15 cellular contexts compared by ENCODE assay signal in the genomic region with DNA sequence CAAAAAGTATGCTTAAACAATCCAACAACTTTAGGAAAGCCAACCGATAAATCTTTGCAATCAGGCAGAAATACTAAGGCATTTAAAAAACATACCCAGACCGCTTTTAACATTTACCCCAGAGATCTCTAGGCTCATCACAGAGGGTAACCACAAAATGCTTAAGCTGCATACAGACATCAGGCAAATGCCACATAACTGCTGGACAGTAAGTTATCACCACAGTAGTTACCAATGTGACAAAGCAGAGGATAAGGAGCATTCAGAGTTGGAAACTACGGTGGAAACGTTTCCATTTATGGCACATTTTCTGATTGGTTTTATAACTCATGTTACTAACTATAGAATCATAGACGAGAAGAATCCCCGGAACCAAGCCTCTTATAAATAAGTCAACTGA.
DNase-seq lines count a peak whose midpoint lies in the region; ATAC-seq, FAIRE-seq and TF ChIP-seq lines count a peak whose summit lies in the region.
"Had no signal": no experiment of that assay in that cellular context is flagged by ENCODE, and none has a peak within 500 bp of the region (broad histone marks: within the 10 kb centered on the region; RNA-seq: fewer than 3 reads in every experiment).

No MANE protein-coding gene starts in this region.

- peaks cover 13% of the 10 kb centered on the region; the same call in 1 of the 2 replicates for H3K9me1 ChIP-seq in IMR-90 (ENCODE audit: insufficient read depth, low read length)

- peak; percentile 44 for ATAC-seq in IMR-90 (ENCODE audit: low read depth)
- ATAC-seq in stimulated activated naive CD8-positive, alpha-beta T cell treated with anti-CD3 and anti-CD28 coated beads, Interleukin-15, amount 100 ng/mL, for 72 hours = no peak
- ATAC-seq: activated CD4-positive, alpha-beta T cell treated with anti-CD3 and anti-CD28 coated beads for 36 hours had no signal

- CTCF ChIA-PET in IMR-90 (lab: Yijun Ruan, JAX) = no interaction called here

- H2BK20ac ChIP-seq in IMR-90 (ENCODE audit: low read depth, low read length) = no peak overlapping the region

- peaks cover 23 to 85% of the 10 kb centered on the region in 2 experiments for H3K79me1 ChIP-seq in IMR-90 (ENCODE audit: low read depth in 1 of 2, low read length in 2 of 2)

- no peaks in the 10 kb centered on the region for H3K27me3 Mint-ChIP-seq in stimulated activated naive CD8-positive, alpha-beta T cell treated with anti-CD3 and anti-CD28 coated beads, Interleukin-15, amount 100 ng/mL, for 72 hours
- H3K27me3 Mint-ChIP-seq: activated CD4-positive, alpha-beta T cell treated with anti-CD3 and anti-CD28 coated beads for 36 hours; CD4-positive, CD25-positive, alpha-beta regulatory T cell had no signal

- H3K36me3 ChIP-seq in IMR-90 (ENCODE audit: control insufficient read depth, insufficient read depth, low read length) (no peaks in the 10 kb centered on the region), kidney (ENCODE audit: control insufficient read depth in 1 of 2, insufficient read depth in 2 of 2, low read length in 2 of 2) (no peaks in the 10 kb centered on the region)

- dilution Hi-C loops in IMR-90 (cut with HindIII; ENCODE audit: low sequenced_read_pairs, unreplicated experiment) = no loop called here

- H3K27ac Mint-ChIP-seq in stimulated activated naive CD8-positive, alpha-beta T cell treated with anti-CD3 and anti-CD28 coated beads, Interleukin-15, amount 100 ng/mL, for 72 hours = peak overlapping the region; percentile 6 to 22
- H3K27ac Mint-ChIP-seq: activated CD4-positive, alpha-beta T cell treated with anti-CD3 and anti-CD28 coated beads for 36 hours had no signal

- peaks cover 93% of the 10 kb centered on the region for H4K20me1 ChIP-seq in IMR-90 (ENCODE audit: insufficient read depth, low read length)

- H4K8ac ChIP-seq in IMR-90 (ENCODE audit: low read depth in 2 of 2, low read length in 2 of 2) = no peak overlapping the region

- no peak overlapping the region for H4K91ac ChIP-seq in IMR-90 (ENCODE audit: insufficient read depth, low read depth, low read length)

- no peak overlapping the region for H2AK9ac ChIP-seq in IMR-90 (replicated peaks; ENCODE audit: low read depth, low read length, poor library complexity)

- H3K9me3 Mint-ChIP-seq in stimulated activated naive CD8-positive, alpha-beta T cell treated with anti-CD3 and anti-CD28 coated beads, Interleukin-15, amount 100 ng/mL, for 72 hours = peaks cover 0 to 4% of the 10 kb centered on the region in 2 donors

- H3K27ac ChIP-seq in IMR-90 (ENCODE audit: insufficient read depth, low read length) (no peak overlapping the region), coronary artery (no peak overlapping the region), kidney (ENCODE audit: low read depth in 2 of 2, low read length in 2 of 2) (no peak overlapping the region)
- H3K27ac ChIP-seq: foreskin keratinocyte, testis had no signal

- no TSS peak for BruUV-seq in IMR-90 (replicated peaks; lab: Mats Ljungman, UMichigan)

- no peak overlapping the region for H2BK15ac ChIP-seq in IMR-90 (ENCODE audit: low read depth, low read length)

- peak; percentile 13 for FAIRE-seq in islet of Langerhans (lab: Jason Lieb, UNC)
- no peak for FAIRE-seq in kidney (lab: Jason Lieb, UNC)

- H3K9me3 ChIP-seq in IMR-90 (ENCODE audit: control insufficient read depth, insufficient read depth, low read length) = no peaks in the 10 kb centered on the region
- H3K9me3 ChIP-seq in kidney (ENCODE audit: control insufficient read depth in 1 of 2, low read length in 2 of 2) = no peaks in the 10 kb centered on the region
- H3K9me3 ChIP-seq: testis had no signal

- DNase-seq in IMR-90 (peak; percentile 18), coronary artery (ENCODE audit: low spot score) (no peak), RPMI8226 (no peak), kidney (no peak), HuH-7.5 (ENCODE audit: low spot score) (no peak)
- DNase-seq in stimulated activated naive CD8-positive, alpha-beta T cell treated with anti-CD3 and anti-CD28 coated beads, Interleukin-15, amount 100 ng/mL, for 72 hours = no peak
- DNase-seq: activated CD4-positive, alpha-beta T cell treated with anti-CD3 and anti-CD28 coated beads for 36 hours; CD4-positive, CD25-positive, alpha-beta regulatory T cell; foreskin keratinocyte; midbrain; NCI-H1930; NCI-H69; T-helper 2 cell; testis had no signal

- H3K4ac ChIP-seq in IMR-90 (ENCODE audit: low read depth, low read length) = no peak overlapping the region

- no peak overlapping the region for H3K4me3 Mint-ChIP-seq in stimulated activated naive CD8-positive, alpha-beta T cell treated with anti-CD3 and anti-CD28 coated beads, Interleukin-15, amount 100 ng/mL, for 72 hours
- H3K4me3 Mint-ChIP-seq: activated CD4-positive, alpha-beta T cell treated with anti-CD3 and anti-CD28 coated beads for 36 hours had no signal

- POLR2A ChIA-PET in IMR-90 (lab: Charles Lee; ENCODE audit: unreplicated experiment) = no interaction called here

- H4K5ac ChIP-seq in IMR-90 (ENCODE audit: low read depth, low read length) = no peak overlapping the region

- H2BK120ac ChIP-seq in IMR-90 (ENCODE audit: low read depth, low read length) = no peak overlapping the region

- TF ChIP-seq RAD21 in IMR-90 (IDR thresholded peaks at IDR 0.05; ENCODE audit: low read length) = no peak

- H2AFZ ChIP-seq in IMR-90 (replicated peaks; ENCODE audit: low read length, poor library complexity) = no peak overlapping the region

- no peak overlapping the region for H3K4me3 ChIP-seq in IMR-90 (ENCODE audit: insufficient read depth, low read depth, low read length)
- H3K4me3 ChIP-seq in coronary artery = peak overlapping the region; percentile 24
- no peak overlapping the region for H3K4me3 ChIP-seq in kidney (ENCODE audit: low read length in 2 of 2)
- H3K4me3 ChIP-seq: testis had no signal

- H3K27me3 ChIP-seq in IMR-90 (ENCODE audit: control insufficient read depth, insufficient read depth, low read length) = no peaks in the 10 kb centered on the region
- H3K27me3 ChIP-seq: foreskin keratinocyte, testis had no signal

- WGBS in IMR-90 (ENCODE audit: extremely low coverage in 2 of 2, insufficient read length in 1 of 2), 2 experiments = 92% methylated on average over 2 of the region's 6 CpGs; no CpG with 5 or more reads in 1 of the 2 experiments

- intact Hi-C loops in IMR-90 (cut with micrococcal nuclease) = loop anchor here (5.0 kb wide), 1 partner anchor 37 kb away; no protein-coding TSS in a partner anchor
- intact Hi-C loops in kidney (cut with DNase I) = no loop called here

- H3K9ac ChIP-seq in IMR-90 (ENCODE audit: low read depth, low read length) (no peak overlapping the region), kidney (ENCODE audit: low read length in 2 of 2) (no peak overlapping the region)

- H2AK5ac ChIP-seq in IMR-90 (ENCODE audit: low read depth, low read length) = no peak overlapping the region

- H3K4me1 ChIP-seq in IMR-90 (ENCODE audit: control insufficient read depth, insufficient read depth, low read length) = peaks cover 8% of the 10 kb centered on the region
- H3K4me1 ChIP-seq in kidney (ENCODE audit: control insufficient read depth in 1 of 2, insufficient read depth in 1 of 2, low read depth in 1 of 2, low read length in 2 of 2) = peaks cover 3 to 33% of the 10 kb centered on the region in 2 donors

- no peak for TF ChIP-seq POLR2A in IMR-90 (IDR thresholded peaks at IDR 0.05; ENCODE audit: low read depth, low read length)

- no peak overlapping the region for H2BK5ac ChIP-seq in IMR-90 (ENCODE audit: low read depth, low read length, poor library complexity, severe bottlenecking)

- 0 out of 2 replicates have a peak overlapping the region, but pooled peaks have one; percentile 8 for H3K14ac ChIP-seq in IMR-90 (replicated peaks; ENCODE audit: low read depth, low read length)

- H3K4me2 ChIP-seq in IMR-90 (ENCODE audit: low read depth, low read length) = peak overlapping the region; percentile 64; the same call in 1 of the 2 replicates

- H3K56ac ChIP-seq in IMR-90 (ENCODE audit: extremely low read depth, insufficient read depth, low read length) = no peak overlapping the region

- H3K23ac ChIP-seq in IMR-90 (ENCODE audit: low read depth, low read length) = no peak overlapping the region; the same call in 1 of the 2 replicates

- no peak for TF ChIP-seq CTCF in IMR-90 (conservative IDR thresholded peaks at IDR 0.05; ENCODE audit: low read depth, low read length)
- no peak for TF ChIP-seq CTCF in coronary artery (IDR thresholded peaks at IDR 0.05)
- no peak for TF ChIP-seq CTCF in kidney (IDR thresholded peaks at IDR 0.05; ENCODE audit: borderline replicate concordance, extremely low read depth, insufficient read depth)

- in situ Hi-C loops in IMR-90 (cut with MboI; ENCODE audit: low sequenced_read_pairs) = no loop called here

- no peak overlapping the region for H3K18ac ChIP-seq in IMR-90 (ENCODE audit: low read depth, low read length)

- peaks cover 76% of the 10 kb centered on the region for H3K4me1 Mint-ChIP-seq in stimulated activated naive CD8-positive, alpha-beta T cell treated with anti-CD3 and anti-CD28 coated beads, Interleukin-15, amount 100 ng/mL, for 72 hours

TF ChIP-seq in IMR-90, 13 proteins besides CTCF, POLR2A, EP300 and RAD21:
- TF ChIP-seq, protein P1, sequence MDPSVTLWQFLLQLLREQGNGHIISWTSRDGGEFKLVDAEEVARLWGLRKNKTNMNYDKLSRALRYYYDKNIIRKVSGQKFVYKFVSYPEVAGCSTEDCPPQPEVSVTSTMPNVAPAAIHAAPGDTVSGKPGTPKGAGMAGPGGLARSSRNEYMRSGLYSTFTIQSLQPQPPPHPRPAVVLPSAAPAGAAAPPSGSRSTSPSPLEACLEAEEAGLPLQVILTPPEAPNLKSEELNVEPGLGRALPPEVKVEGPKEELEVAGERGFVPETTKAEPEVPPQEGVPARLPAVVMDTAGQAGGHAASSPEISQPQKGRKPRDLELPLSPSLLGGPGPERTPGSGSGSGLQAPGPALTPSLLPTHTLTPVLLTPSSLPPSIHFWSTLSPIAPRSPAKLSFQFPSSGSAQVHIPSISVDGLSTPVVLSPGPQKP (IDR thresholded peaks at IDR 0.05; ENCODE audit: borderline replicate concordance, low read depth, low read length) = no peak
